Comparison of ENCODE assay signal across 9 cellular contexts in genomic region chr1:11790880-11791715, GRCh38. TPM values are rescaled to one million over a fixed set of nuclear protein-coding genes. Genes with fewer than 3 reads are reported as not detected.
DNase-seq lines count a peak whose midpoint lies in the region; ATAC-seq and TF ChIP-seq lines count a peak whose summit lies in the region.
"Had no signal": no experiment of that assay in that cellular context is flagged by ENCODE, and none has a peak within 500 bp of the region (broad histone marks: within the 10 kb centered on the region; RNA-seq: fewer than 3 reads in every experiment).

No MANE protein-coding gene starts in this region.

- H3K27ac ChIP-seq in mammary epithelial cell (ENCODE audit: insufficient read depth, low read depth, low read length) (no peak overlapping the region), left lung (peak overlapping the region; percentile 89 to 94), temporal lobe (ENCODE audit: low read depth, low read length) (peak overlapping the region; percentile 93)

- peaks cover 10% of the 10 kb centered on the region for H3K4me1 ChIP-seq in mammary epithelial cell (ENCODE audit: insufficient read depth, low read length)
- H3K4me1 ChIP-seq in left lung = peaks cover 53 to 66% of the 10 kb centered on the region in 2 donors

- CTCF ChIA-PET in mammary epithelial cell (lab: Charles Lee; ENCODE audit: low non-redundant PET) = no interaction called here

- no peak overlapping the region for H3K4me2 ChIP-seq in mammary epithelial cell (ENCODE audit: insufficient read depth, low read depth, low read length)

- H3K79me2 ChIP-seq in mammary epithelial cell (ENCODE audit: insufficient read depth, low read length) = no peaks in the 10 kb centered on the region

- DNase-seq in LoVo (ENCODE audit: low spot score) (peak; percentile 71), mammary epithelial cell (peak; percentile 67), left lung (peak; percentile 86 to 94), NCI-H187 treated with DMSO at 0.1 percent for 48 hours (lab: John Stamatoyannopoulos, UW) (no peak), NCI-H2107 treated with DMSO at 0.1 percent for 48 hours (lab: John Stamatoyannopoulos, UW; ENCODE audit: unreplicated experiment) (no peak), AML-193 (lab: John Stamatoyannopoulos, UW) (no peak)
- no peak for DNase-seq in stimulated activated naive CD4-positive, alpha-beta T cell treated with Interleukin-2 at 50 U/mL for 16 hours (lab: John Stamatoyannopoulos, UW)

- H2AFZ ChIP-seq in mammary epithelial cell (ENCODE audit: low read depth, low read length) = no peak overlapping the region

- H3K4me3 ChIP-seq in mammary epithelial cell (replicated peaks in 1 of 3; ENCODE audit: insufficient read depth in 1 of 3, low read depth in 2 of 3, low read length in 3 of 3) = no peak overlapping the region
- H3K4me3 ChIP-seq in left lung = no peak overlapping the region

- dilution Hi-C loops in mammary epithelial cell (cut with HindIII; ENCODE audit: low sequenced_read_pairs) = loop anchor here (10.0 kb wide), 1 partner anchor 116 kb away; no protein-coding TSS in a partner anchor

- H4K20me1 ChIP-seq in mammary epithelial cell (ENCODE audit: insufficient read depth, low read length) = no peaks in the 10 kb centered on the region

- H3K9me3 ChIP-seq in mammary epithelial cell (replicated peaks; ENCODE audit: insufficient read depth, low read length) = no peaks in the 10 kb centered on the region
- no peaks in the 10 kb centered on the region for H3K9me3 ChIP-seq in left lung

- H3K27me3 ChIP-seq in mammary epithelial cell (ENCODE audit: insufficient read depth, low read length) (no peaks in the 10 kb centered on the region), left lung (no peaks in the 10 kb centered on the region)

- H3K36me3 ChIP-seq in mammary epithelial cell (ENCODE audit: insufficient read depth, low read length) = no peaks in the 10 kb centered on the region
- peaks cover 0 to 72% of the 10 kb centered on the region in 2 donors for H3K36me3 ChIP-seq in left lung

- no TSS peak for BruUV-seq in mammary epithelial cell (replicated peaks; lab: Mats Ljungman, UMichigan)

- TF ChIP-seq CTCF in mammary epithelial cell (conservative IDR thresholded peaks at IDR 0.05 in 1 of 2, IDR thresholded peaks at IDR 0.05 in 1 of 2; ENCODE audit: extremely low read depth in 1 of 2, insufficient read depth in 1 of 2, low read depth in 1 of 2, low read length in 2 of 2) (no peak), left lung (IDR thresholded peaks at IDR 0.05) (no peak)

- ATAC-seq in left lung = peak; percentile 77
- ATAC-seq: Panc1 had no signal

- no peak overlapping the region for H3K9ac ChIP-seq in mammary epithelial cell (ENCODE audit: insufficient read depth, low read length)

- in situ Hi-C loops in mammary epithelial cell (cut with MboI; ENCODE audit: low sequenced_read_pairs in 2 of 2) = no loop called here

- intact Hi-C loops in mammary epithelial cell (cut with micrococcal nuclease) (no loop called here), left lung (cut with DNase I) (no loop called here)

- WGBS in mammary epithelial cell (ENCODE audit: low coverage, missing lambda C conversion rate) = 83% methylated on average over 17 of the region's 19 CpGs

RNA-seq across cellular contexts. Expression of gene MTHFR, which starts 14.7 kb away (rescaled TPM):
- total RNA-seq in mammary epithelial cell (10 to 100 TPM; 19.1 to 19.2 TPM), left lung (10 to 100 TPM; 34.2 to 44.5 TPM), temporal lobe (20.7 TPM)
- polyA plus RNA-seq in mammary epithelial cell = 8.2 TPM
- polyA minus RNA-seq in mammary epithelial cell = 17.0 TPM

RNA-seq across cellular contexts. Expression of gene CLCN6, which starts 14.9 kb away (rescaled TPM):
- 10 to 100 TPM in 1 of 2 donors, 1 to 10 TPM in 1; 7.0 to 17.0 TPM for total RNA-seq in mammary epithelial cell
- 7.6 TPM for polyA plus RNA-seq in mammary epithelial cell
- 12.9 TPM for polyA minus RNA-seq in mammary epithelial cell
- 10 to 100 TPM; 17.7 to 43.4 TPM for total RNA-seq in left lung
- 17.2 TPM for total RNA-seq in temporal lobe

RNA-seq across cellular contexts. Expression of gene C1orf167, which starts 29.1 kb away (rescaled TPM):
- not detected for total RNA-seq in mammary epithelial cell
- not detected for polyA plus RNA-seq in mammary epithelial cell
- polyA minus RNA-seq in mammary epithelial cell = not detected
- 10 to 100 TPM in 1 of 2 donors, 1 to 10 TPM in 1; 5.7 to 14.4 TPM for total RNA-seq in left lung
- not detected for total RNA-seq in temporal lobe

RNA-seq across cellular contexts. Expression of gene AGTRAP, which starts 55.2 kb away (rescaled TPM):
- 100 to 1,000 TPM; 105 to 109 TPM for total RNA-seq in mammary epithelial cell
- 120 TPM for polyA plus RNA-seq in mammary epithelial cell
- 78.0 TPM for polyA minus RNA-seq in mammary epithelial cell
- total RNA-seq in left lung = 10 to 100 TPM; 49.0 to 95.8 TPM
- total RNA-seq in temporal lobe = 3.4 TPM

RNA-seq across cellular contexts. Expression of gene NPPA, which starts 56.5 kb away (rescaled TPM):
- total RNA-seq in mammary epithelial cell (not detected), left lung (1 to 10 TPM; 1.6 to 2.7 TPM), temporal lobe (2.5 TPM)
- polyA plus RNA-seq in mammary epithelial cell = not detected
- not detected for polyA minus RNA-seq in mammary epithelial cell

Comparison
In these comparisons a context has a peak if more than half of its experiments do, and no peak if none do; other contexts are left out.
1. DNase-seq: peak in LoVo (single experiment), mammary epithelial cell (single experiment) and left lung (2 of 2); none in NCI-H187 treated with DMSO at 0.1 percent for 48 hours (single experiment), stimulated activated naive CD4-positive, alpha-beta T cell treated with Interleukin-2 at 50 U/mL for 16 hours (single experiment), NCI-H2107 treated with DMSO at 0.1 percent for 48 hours (single experiment) and AML-193 (0 of 2).